ENCODE assay signal across 22 cellular contexts in the genomic region with DNA sequence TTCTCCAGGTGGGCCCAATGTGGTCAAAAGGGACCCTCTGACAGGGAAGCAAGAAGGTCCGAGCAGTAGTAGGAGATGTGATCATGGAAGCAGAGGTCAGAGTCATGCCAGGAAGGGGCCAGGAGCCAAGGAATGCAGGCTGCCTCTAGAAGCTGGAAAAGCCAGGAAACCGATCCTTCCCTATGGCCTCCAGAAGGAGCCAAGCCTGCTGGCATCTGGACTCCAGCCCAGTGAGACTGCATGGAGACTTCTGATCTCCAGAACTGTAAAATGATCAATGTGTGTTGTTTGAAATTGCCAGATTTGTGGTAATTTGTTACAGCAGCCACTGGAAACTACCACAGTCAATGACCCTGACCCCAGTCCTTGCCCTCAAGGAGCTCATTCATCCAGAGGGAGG. TPM values are rescaled to one million over a fixed set of nuclear protein-coding genes. Genes with fewer than 3 reads are reported as not detected.
"Had no signal": no experiment of that assay in that cellular context is flagged by ENCODE, and none has a peak within 500 bp of the region (broad histone marks: within the 10 kb centered on the region; RNA-seq: fewer than 3 reads in every experiment).

No MANE protein-coding gene starts in this region.

- H3K9me3 ChIP-seq: ascending aorta, lower lobe of right lung, upper lobe of right lung had no signal

- DNase-seq: activated CD4-positive, alpha-beta memory T cell treated with anti-CD3 and anti-CD28 coated beads for 36 hours; activated CD4-positive, alpha-beta T cell treated with anti-CD3 and anti-CD28 coated beads for 36 hours; activated naive CD8-positive, alpha-beta T cell treated with anti-CD3 and anti-CD28 coated beads, Interleukin-2, amount 10 ng/mL, durations not matched to agents 7 days and 5 days; activated T-cell treated with anti-CD3 and anti-CD28 coated beads for 4 hours; cerebellar nuclear complex; effector memory CD4-positive, alpha-beta T cell; foreskin melanocyte; glutamatergic neuron; hippocampal formation; nucleus accumbens; posterior cingulate gyrus; retina; stimulated activated CD4-positive, alpha-beta T cell treated with anti-CD3 and anti-CD28 coated beads, Interleukin-2, amount 100 ng/mL, for 24 hours; upper lobe of right lung had no signal

- H3K4me3 ChIP-seq: ascending aorta, lower lobe of right lung, SK-N-MC, upper lobe of right lung had no signal

- H3K36me3 ChIP-seq: ascending aorta, lower lobe of right lung, upper lobe of right lung had no signal

- ATAC-seq: activated CD4-positive, alpha-beta T cell treated with anti-CD3 and anti-CD28 coated beads for 36 hours; lower lobe of right lung; upper lobe of right lung; WTC11 had no signal

- H3K27ac ChIP-seq: ascending aorta, lower lobe of right lung, SK-N-MC, upper lobe of right lung had no signal

- H3K27me3 ChIP-seq: ascending aorta, upper lobe of right lung had no signal

RNA-seq across cellular contexts. Expression of a gene that starts 56.8 kb away (rescaled TPM):
- total RNA-seq: activated CD4-positive, alpha-beta memory T cell treated with anti-CD3 and anti-CD28 coated beads for 36 hours; activated CD4-positive, alpha-beta T cell treated with anti-CD3 and anti-CD28 coated beads for 36 hours; activated naive CD8-positive, alpha-beta T cell treated with anti-CD3 and anti-CD28 coated beads, Interleukin-2, amount 10 ng/mL, durations not matched to agents 7 days and 5 days; activated T-helper 1 cell treated with anti-CD3 and anti-CD28 coated beads, Interleukin-12 subunit alpha, Interleukin-12 subunit beta, Interleukin-2, Interleukin-4 antibody, amounts not matched to agents 30 ng/mL and 10 ng/mL and 1 ng/mL, durations not matched to agents 14 hours and 24 hours and 36 hours; ascending aorta; endothelial cell of umbilical vein; mesothelial cell of epicardium; T-helper 2 cell treated with Interferon-gamma antibody and Interleukin-4, amounts not matched to agents 100 ng/mL and 5 ng/mL, for 36 hours had no signal
